In genomic region chr10:71714055-71714454, GRCh38 we compare ENCODE assay signal across 10 cellular contexts. TPM values are rescaled to one million over a fixed set of nuclear protein-coding genes. Genes with fewer than 3 reads are reported as not detected.
DNase-seq lines count a peak whose midpoint lies in the region; FAIRE-seq and TF ChIP-seq lines count a peak whose summit lies in the region.
"Had no signal": no experiment of that assay in that cellular context is flagged by ENCODE, and none has a peak within 500 bp of the region (broad histone marks: within the 10 kb centered on the region; RNA-seq: fewer than 3 reads in every experiment).

No MANE protein-coding gene starts in this region.

- H3K4me1 Mint-ChIP-seq in activated T-cell treated with anti-CD3 and anti-CD28 coated beads, Interleukin-2, amount 50 U/mL, for 24 hours (ENCODE audit: low read depth): peaks cover 60% of the 10 kb centered on the region
- peaks cover 6% of the 10 kb centered on the region for H3K4me1 Mint-ChIP-seq in astrocyte (ENCODE audit: low read depth, unreplicated experiment)

- no peak for TF ChIP-seq CTCF in astrocyte (IDR thresholded peaks at IDR 0.05; ENCODE audit: insufficient read depth, low read depth, low read length)
- no peak for TF ChIP-seq CTCF in GM10266 (IDR thresholded peaks at IDR 0.05; ENCODE audit: control insufficient read depth, insufficient read depth, low read depth, missing control alignments)

- no peaks in the 10 kb centered on the region for H3K9me3 ChIP-seq in astrocyte (ENCODE audit: insufficient read depth, low read depth, low read length)
- no peaks in the 10 kb centered on the region for H3K9me3 ChIP-seq in mononuclear cell (ENCODE audit: low read depth, low read length)
- H3K9me3 ChIP-seq in thymus (ENCODE audit: control insufficient read depth): no peaks in the 10 kb centered on the region

- H3K27ac Mint-ChIP-seq in activated T-cell treated with anti-CD3 and anti-CD28 coated beads, Interleukin-2, amount 50 U/mL, for 24 hours: peak overlapping the region; percentile 99
- no peak overlapping the region for H3K27ac Mint-ChIP-seq in astrocyte (ENCODE audit: unreplicated experiment)

- H4K20me1 ChIP-seq in astrocyte (ENCODE audit: insufficient read depth, low read length): no peaks in the 10 kb centered on the region

- H3K36me3 ChIP-seq in astrocyte (ENCODE audit: insufficient read depth, low read length) (no peaks in the 10 kb centered on the region), thymus (ENCODE audit: control insufficient read depth, insufficient read depth) (peaks cover 3% of the 10 kb centered on the region)

- no peak for FAIRE-seq in astrocyte (lab: Jason Lieb, UNC)

- H2AFZ ChIP-seq in astrocyte (ENCODE audit: low read depth, low read length): no peak overlapping the region

- no peaks in the 10 kb centered on the region for H3K79me2 ChIP-seq in astrocyte (ENCODE audit: insufficient read depth, low read length)

- no peaks in the 10 kb centered on the region for H3K9me3 Mint-ChIP-seq in activated T-cell treated with anti-CD3 and anti-CD28 coated beads, Interleukin-2, amount 50 U/mL, for 24 hours
- peaks cover 2% of the 10 kb centered on the region for H3K9me3 Mint-ChIP-seq in astrocyte (ENCODE audit: unreplicated experiment)

- H3K27ac ChIP-seq in astrocyte (ENCODE audit: low read depth, low read length) (no peak overlapping the region), thymus (ENCODE audit: low read depth) (peak overlapping the region; percentile 91)

- H3K27me3 ChIP-seq in astrocyte (ENCODE audit: insufficient read depth, low read length): no peaks in the 10 kb centered on the region
- H3K27me3 ChIP-seq in mononuclear cell (ENCODE audit: insufficient read depth, low read length): no peaks in the 10 kb centered on the region
- no peaks in the 10 kb centered on the region for H3K27me3 ChIP-seq in thymus (ENCODE audit: control insufficient read depth, insufficient read depth)

- H3K4me2 ChIP-seq in astrocyte (ENCODE audit: low read length): peak overlapping the region; percentile 60

- no peak for DNase-seq in activated T-cell treated with anti-CD3 and anti-CD28 coated beads, Interleukin-2, amount 50 U/mL, for 24 hours
- no peak for DNase-seq in activated T-cell treated with anti-CD3 and anti-CD28 coated beads, Interleukin-2, amount 50 U/mL, for 48 hours
- DNase-seq in astrocyte (ENCODE audit: low read depth) (no peak), GF-D8 (lab: John Stamatoyannopoulos, UW) (no peak), GM10266 (ENCODE audit: extremely low spot score) (no peak), AG08396 (ENCODE audit: low spot score) (no peak)
- DNase-seq: activated gamma-delta T cell treated with Interleukin-2 at 50 U/mL for 16 hours had no signal

- no peaks in the 10 kb centered on the region for H3K36me3 Mint-ChIP-seq in activated T-cell treated with anti-CD3 and anti-CD28 coated beads, Interleukin-2, amount 50 U/mL, for 24 hours (ENCODE audit: low read depth)
- H3K36me3 Mint-ChIP-seq in astrocyte (ENCODE audit: low read depth, unreplicated experiment): no peaks in the 10 kb centered on the region

- H3K4me1 ChIP-seq in astrocyte (ENCODE audit: insufficient read depth, low read length) (peaks cover 7% of the 10 kb centered on the region), mononuclear cell (ENCODE audit: insufficient read depth, low read length) (peaks cover 77% of the 10 kb centered on the region), thymus (ENCODE audit: control insufficient read depth, insufficient read depth, low read length) (peaks cover 30% of the 10 kb centered on the region)

- H3K4me3 ChIP-seq in astrocyte (ENCODE audit: insufficient read depth, low read depth, low read length) (no peak overlapping the region), mononuclear cell (ENCODE audit: low read length) (peak overlapping the region; percentile 41), thymus (ENCODE audit: low read length) (peak overlapping the region; percentile 36)

- peak overlapping the region; percentile 52 for H3K9ac ChIP-seq in astrocyte (ENCODE audit: low read length)

- peak overlapping the region; percentile 73 for H3K4me3 Mint-ChIP-seq in activated T-cell treated with anti-CD3 and anti-CD28 coated beads, Interleukin-2, amount 50 U/mL, for 24 hours
- H3K4me3 Mint-ChIP-seq in astrocyte (ENCODE audit: unreplicated experiment): no peak overlapping the region

- no peaks in the 10 kb centered on the region for H3K27me3 Mint-ChIP-seq in activated T-cell treated with anti-CD3 and anti-CD28 coated beads, Interleukin-2, amount 50 U/mL, for 24 hours
- peaks cover 33% of the 10 kb centered on the region for H3K27me3 Mint-ChIP-seq in astrocyte (ENCODE audit: low read depth, unreplicated experiment)

- 90% methylated on average over 3 of the region's 3 CpGs for WGBS in thymus

RNA-seq across cellular contexts. Expression of gene C10orf105, which starts 5.5 kb away (rescaled TPM):
- total RNA-seq in astrocyte: not detected in 2 replicates
- total RNA-seq in mononuclear cell: 0.31 TPM
- 0.68 TPM for polyA plus RNA-seq in thymus
- total RNA-seq: SK-MEL-5 had no signal

RNA-seq across cellular contexts. Expression of gene VSIR, which starts 59.3 kb away (rescaled TPM):
- total RNA-seq in astrocyte (2.9 and 3.4 TPM in 2 replicates), mononuclear cell (240 TPM)
- 51.8 TPM for polyA plus RNA-seq in thymus

Comparison
In these comparisons a context has a peak if more than half of its experiments do, and no peak if none do; other contexts are left out.
1. RNA of gene VSIR, which starts 59.3 kb away (total RNA-seq): 240 TPM in mononuclear cell (single experiment); 2.9 to 3.4 TPM in astrocyte; every median in the first group is over 10 times any median in the second.